24 cellular contexts compared by ENCODE assay signal in genomic region chr11:19320764-19321163, GRCh38.
A peak's percentile ranks its signal among the peaks of the same experiment; 100 is the strongest.
DNase-seq lines count a peak whose midpoint lies in the region; ATAC-seq and TF ChIP-seq lines count a peak whose summit lies in the region.
"Had no signal": no experiment of that assay in that cellular context is flagged by ENCODE, and none has a peak within 500 bp of the region (broad histone marks: within the 10 kb centered on the region; RNA-seq: fewer than 3 reads in every experiment).

No MANE protein-coding gene starts in this region.

- DNase-seq in Right ventricle myocardium inferior (ENCODE audit: missing footprints) (no peak), cardiac septum (ENCODE audit: low spot score) (no peak), fibroblast of peridontal ligament (ENCODE audit: extremely low read depth) (peak; percentile 92), left ventricle myocardium superior (no peak), superior temporal gyrus (ENCODE audit: extremely low spot score) (peak; percentile 22), hepatocyte (ENCODE audit: low spot score) (no peak), NCI-H1436 (lab: John Stamatoyannopoulos, UW) (no peak), H7 (no peak)
- DNase-seq: ACHN; Caco-2; CD4-positive, alpha-beta T cell; DMS 273 treated with DMSO at 0.1 percent for 48 hours; DMS79 treated with DMSO at 0.1 percent for 48 hours; H9; HFFc6; MG63; NCI-H1048; NCI-H1436 treated with DMSO at 0.1 percent for 48 hours; NCI-H1930; NCI-H510A treated with DMSO at 0.1 percent for 48 hours; NCI-H748 treated with DMSO at 0.1 percent for 48 hours had no signal

- TF ChIP-seq CTCF in hepatocyte (IDR thresholded peaks at IDR 0.05; ENCODE audit: poor library complexity): no peak

- no peak overlapping the region for H3K4me3 ChIP-seq in hepatocyte
- no peak overlapping the region for H3K4me3 ChIP-seq in H7 (ENCODE audit: insufficient read depth, low read depth, low read length)
- H3K4me3 ChIP-seq: BLaER1, MG63 had no signal

- no peak overlapping the region for H3K4me2 ChIP-seq in hepatocyte
- H3K4me2 ChIP-seq: BLaER1 had no signal

- no peaks in the 10 kb centered on the region for H3K4me1 ChIP-seq in hepatocyte (ENCODE audit: insufficient read depth)
- H3K4me1 ChIP-seq: Caco-2 had no signal

- intact Hi-C loops in Right ventricle myocardium inferior (cut with DNase I) (no loop called here), cardiac septum (cut with DNase I) (no loop called here), left ventricle myocardium superior (cut with micrococcal nuclease) (no loop called here)

- ATAC-seq in Right ventricle myocardium inferior: peak; percentile 80
- peak; percentile 89 for ATAC-seq in left ventricle myocardium superior
- ATAC-seq: Panc1 had no signal

- H3K79me2 ChIP-seq in hepatocyte: no peaks in the 10 kb centered on the region

- H3K36me3 ChIP-seq in hepatocyte (replicated peaks; ENCODE audit: insufficient read depth, low read depth) (no peaks in the 10 kb centered on the region), H7 (replicated peaks; ENCODE audit: control insufficient read depth, insufficient read depth, low read length) (no peaks in the 10 kb centered on the region)
- H3K36me3 ChIP-seq: BLaER1, MG63 had no signal

- H3K9me3 ChIP-seq in hepatocyte (ENCODE audit: low read depth): no peaks in the 10 kb centered on the region
- H3K9me3 ChIP-seq: BLaER1, Caco-2, MG63 had no signal

- H3K9me2 ChIP-seq in hepatocyte (replicated peaks; ENCODE audit: insufficient read depth): no peaks in the 10 kb centered on the region

- no peak overlapping the region for H2AFZ ChIP-seq in hepatocyte

- H3K27me3 ChIP-seq in hepatocyte (peaks cover 6% of the 10 kb centered on the region), H7 (ENCODE audit: control insufficient read depth, insufficient read depth, low read length) (no peaks in the 10 kb centered on the region)
- H3K27me3 ChIP-seq: BLaER1 had no signal

- 81% methylated on average over 2 of the region's 2 CpGs for WGBS in hepatocyte (ENCODE audit: low lambda C conversion rate, missing lambda C conversion rate)

- H3K27ac ChIP-seq in hepatocyte: no peak overlapping the region
- H3K27ac ChIP-seq: 22Rv1, BLaER1 had no signal

- H4K20me1 ChIP-seq in hepatocyte (ENCODE audit: insufficient read depth, poor library complexity, severe bottlenecking): no peaks in the 10 kb centered on the region
- H4K20me1 ChIP-seq: BLaER1 had no signal

Comparison
In these comparisons a context has a peak if more than half of its experiments do, and no peak if none do; other contexts are left out.
1. DNase-seq: peak in fibroblast of peridontal ligament (single experiment) and superior temporal gyrus (single experiment); none in Right ventricle myocardium inferior (single experiment), cardiac septum (single experiment), left ventricle myocardium superior (single experiment), hepatocyte (single experiment), NCI-H1436 (single experiment) and H7 (single experiment).